Comparison of ENCODE assay signal across 9 cellular contexts in the genomic region with DNA sequence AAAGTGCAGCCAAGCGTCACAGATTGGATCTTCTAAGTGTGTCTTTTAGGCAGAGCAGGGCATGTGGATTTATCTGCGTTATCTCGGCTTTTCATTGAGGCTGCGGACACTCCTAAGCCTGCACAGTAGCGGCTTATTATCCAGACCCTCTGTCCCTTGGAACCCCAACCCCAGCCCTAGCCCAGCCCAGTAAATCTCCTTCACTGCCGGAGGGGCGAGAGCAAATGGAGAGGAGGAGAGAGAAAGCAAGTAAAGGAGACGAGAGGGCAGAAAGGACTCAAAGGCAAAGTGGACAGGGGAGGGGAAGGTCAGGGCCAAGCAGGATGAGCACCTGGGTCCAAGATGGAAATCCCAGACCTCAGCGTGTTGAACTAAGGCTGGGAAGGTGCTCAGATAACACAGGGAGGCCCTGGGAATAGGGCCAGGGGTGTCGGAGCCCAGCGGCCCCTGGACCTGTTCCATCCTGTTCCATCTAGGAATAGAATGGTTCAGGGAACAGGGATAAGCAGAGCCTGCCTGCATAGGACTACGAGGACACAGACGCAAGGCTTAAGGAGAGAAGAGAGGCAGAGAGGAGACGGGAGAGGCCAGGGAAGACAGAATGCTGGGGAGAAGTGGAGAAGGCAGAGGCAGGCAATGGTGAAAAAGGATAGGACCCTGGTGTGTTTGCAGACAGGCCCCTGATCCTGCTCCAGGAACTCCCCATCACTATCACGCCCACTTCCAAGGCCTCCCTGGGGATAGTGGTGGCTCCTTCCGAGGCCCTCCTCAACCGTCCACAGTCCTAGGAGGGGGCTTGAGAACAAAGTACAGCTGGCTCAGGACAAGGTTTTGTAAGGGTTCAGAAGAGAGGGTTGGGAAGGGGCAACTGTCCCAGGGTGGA.
DNase-seq lines count a peak whose midpoint lies in the region; TF ChIP-seq lines count a peak whose summit lies in the region.
"Had no signal": no experiment of that assay in that cellular context is flagged by ENCODE, and none has a peak within 500 bp of the region (broad histone marks: within the 10 kb centered on the region; RNA-seq: fewer than 3 reads in every experiment).

No MANE protein-coding gene starts in this region.

- peak overlapping the region; percentile 50 for H2AFZ ChIP-seq in mammary epithelial cell (ENCODE audit: low read depth, low read length)

- TF ChIP-seq CTCF in mammary epithelial cell (conservative IDR thresholded peaks at IDR 0.05 in 1 of 2, IDR thresholded peaks at IDR 0.05 in 1 of 2; ENCODE audit: extremely low read depth in 1 of 2, insufficient read depth in 1 of 2, low read depth in 1 of 2, low read length in 2 of 2) (no peak), breast epithelium (IDR thresholded peaks at IDR 0.05) (no peak), vagina (IDR thresholded peaks at IDR 0.05) (no peak), GM20000 (IDR thresholded peaks at IDR 0.05; ENCODE audit: extremely low read depth, missing control alignments) (no peak)

- in situ Hi-C loops in mammary epithelial cell (cut with MboI; ENCODE audit: low sequenced_read_pairs in 2 of 2) = loop anchor here in 1 of 2 donors (5.0 kb wide), 1 partner anchor 389 kb away; no protein-coding TSS in a partner anchor

- no peaks in the 10 kb centered on the region for H3K79me2 ChIP-seq in mammary epithelial cell (ENCODE audit: insufficient read depth, low read length)

- 83% methylated on average over 15 of the region's 17 CpGs for WGBS in mammary epithelial cell (ENCODE audit: low coverage, missing lambda C conversion rate)

- CTCF ChIA-PET in mammary epithelial cell (lab: Charles Lee; ENCODE audit: low non-redundant PET) = interaction anchor here (0.9 to 1.3 kb wide), 3 partner anchors 303 to 424 kb away, joined by 5 to 14 read pairs (median 6); no protein-coding TSS in a partner anchor

- H3K27me3 ChIP-seq in mammary epithelial cell (ENCODE audit: insufficient read depth, low read length) = no peaks in the 10 kb centered on the region
- peaks cover 3 to 30% of the 10 kb centered on the region in 2 donors for H3K27me3 ChIP-seq in breast epithelium
- peaks cover 33% of the 10 kb centered on the region for H3K27me3 ChIP-seq in adipocyte (replicated peaks; ENCODE audit: control insufficient read depth, insufficient read depth, low read length)
- peaks cover 5% of the 10 kb centered on the region for H3K27me3 ChIP-seq in vagina
- H3K27me3 ChIP-seq: SJCRH30 had no signal

- no peak overlapping the region for H3K9ac ChIP-seq in mammary epithelial cell (ENCODE audit: insufficient read depth, low read length)
- H3K9ac ChIP-seq in adipocyte (ENCODE audit: low read length) = peak overlapping the region; percentile 45

- no peaks in the 10 kb centered on the region for H3K9me3 ChIP-seq in mammary epithelial cell (replicated peaks; ENCODE audit: insufficient read depth, low read length)
- no peaks in the 10 kb centered on the region for H3K9me3 ChIP-seq in breast epithelium
- peaks cover 3% of the 10 kb centered on the region for H3K9me3 ChIP-seq in adipocyte (ENCODE audit: control insufficient read depth, low read length)
- H3K9me3 ChIP-seq in vagina = no peaks in the 10 kb centered on the region
- H3K9me3 ChIP-seq: SJCRH30 had no signal

- H3K27ac ChIP-seq in mammary epithelial cell (ENCODE audit: insufficient read depth, low read depth, low read length) = no peak overlapping the region
- no peak overlapping the region for H3K27ac ChIP-seq in breast epithelium
- H3K27ac ChIP-seq in vagina = no peak overlapping the region
- H3K27ac ChIP-seq: SJCRH30 had no signal

- no peaks in the 10 kb centered on the region for H3K36me3 ChIP-seq in mammary epithelial cell (ENCODE audit: insufficient read depth, low read length)
- no peaks in the 10 kb centered on the region for H3K36me3 ChIP-seq in breast epithelium
- H3K36me3 ChIP-seq in adipocyte (ENCODE audit: control insufficient read depth, insufficient read depth, low read length, severe bottlenecking) = no peaks in the 10 kb centered on the region
- H3K36me3 ChIP-seq in vagina = no peaks in the 10 kb centered on the region
- H3K36me3 ChIP-seq: SJCRH30 had no signal

- intact Hi-C loops in mammary epithelial cell (cut with micrococcal nuclease) = loop anchor here (1.0 to 10.0 kb wide), 5 partner anchors 271 to 747 kb away; no protein-coding TSS in a partner anchor
- intact Hi-C loops in breast epithelium (cut with DNase I; ENCODE audit: low total_unique reads) = loop anchor here (2.0 kb wide), 1 partner anchor 395 kb away; no protein-coding TSS in a partner anchor
- intact Hi-C loops in vagina (cut with DNase I) = loop anchor here (1.0 to 10.0 kb wide), 3 partner anchors 99 to 396 kb away; a partner anchor contains a TSS

- no peak for TF ChIP-seq POLR2A in breast epithelium (IDR thresholded peaks at IDR 0.05)
- TF ChIP-seq POLR2A in vagina (IDR thresholded peaks at IDR 0.05) = no peak

- H3K4me1 ChIP-seq in mammary epithelial cell (ENCODE audit: insufficient read depth, low read length) (peaks cover 45% of the 10 kb centered on the region), breast epithelium (peaks cover 0 to 11% of the 10 kb centered on the region in 2 donors), adipocyte (ENCODE audit: control insufficient read depth, insufficient read depth, low read length) (peaks cover 41% of the 10 kb centered on the region), vagina (peaks cover 23% of the 10 kb centered on the region)

- no peak for DNase-seq in mammary epithelial cell
- no peak for DNase-seq in breast epithelium (ENCODE audit: low spot score in 2 of 2)
- DNase-seq in adipocyte (ENCODE audit: low read depth) = no peak
- peak; percentile 65 for DNase-seq in mesenteric fat pad (ENCODE audit: low spot score)
- peak; percentile 84 to 91 for DNase-seq in vagina (ENCODE audit: extremely low spot score in 2 of 2)
- DNase-seq in GM20000 (ENCODE audit: low spot score) = no peak
- no peak for DNase-seq in NCI-H187 (lab: John Stamatoyannopoulos, UW)
- DNase-seq in NCI-H1092 (lab: John Stamatoyannopoulos, UW) = no peak

- H4K20me1 ChIP-seq in mammary epithelial cell (ENCODE audit: insufficient read depth, low read length) = no peaks in the 10 kb centered on the region

- BruUV-seq in mammary epithelial cell (replicated peaks; lab: Mats Ljungman, UMichigan) = no TSS peak

- dilution Hi-C loops in mammary epithelial cell (cut with HindIII; ENCODE audit: low sequenced_read_pairs) = no loop called here

- H3K4me2 ChIP-seq in mammary epithelial cell (ENCODE audit: insufficient read depth, low read depth, low read length) = no peak overlapping the region

- H3K4me3 ChIP-seq in mammary epithelial cell (replicated peaks in 1 of 3; ENCODE audit: insufficient read depth in 1 of 3, low read depth in 2 of 3, low read length in 3 of 3) (no peak overlapping the region), breast epithelium (peak overlapping the region in 1 of 3 donors; percentile 39), adipocyte (ENCODE audit: low read length) (no peak overlapping the region), vagina (no peak overlapping the region)
- H3K4me3 ChIP-seq: SJCRH30 had no signal

Comparison
In these comparisons a context has a peak if more than half of its experiments do, and no peak if none do; other contexts are left out.
1. DNase-seq: peak in mesenteric fat pad (single experiment) and vagina (2 of 2); none in mammary epithelial cell (single experiment), breast epithelium (0 of 2), adipocyte (single experiment), GM20000 (single experiment), NCI-H187 (0 of 2) and NCI-H1092 (single experiment).